Comparison of ENCODE assay signal across 1 cellular context in the genomic region with DNA sequence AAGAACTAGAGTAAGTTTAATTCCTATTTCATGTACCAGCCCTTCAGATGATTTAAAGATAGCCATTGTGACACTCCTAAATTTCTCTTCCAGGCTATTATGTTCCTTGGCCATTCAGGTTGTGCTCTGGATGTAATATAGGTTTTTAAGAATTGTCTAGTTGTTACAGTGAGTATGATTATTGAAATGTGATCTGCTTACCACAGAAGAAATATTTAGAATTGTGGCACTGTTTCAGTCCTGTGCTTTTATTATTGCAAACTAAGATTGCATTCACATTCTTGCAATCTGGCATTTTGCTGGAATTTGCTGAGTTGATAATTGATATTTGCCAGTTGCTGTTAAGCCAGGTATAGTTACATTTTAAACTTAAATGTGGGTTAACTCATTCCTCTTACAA.
TF ChIP-seq lines count a peak whose summit lies in the region.

No MANE protein-coding gene starts in this region.

TF ChIP-seq in K562, 482 proteins besides CTCF, POLR2A, EP300 and RAD21:
- TF ChIP-seq SUPT5H (IDR thresholded peaks at IDR 0.05) (0 out of 2 replicates have a peak, but pooled peaks have one; percentile 25), ZNF444 (CRISPR knock-in tag; IDR thresholded peaks at IDR 0.05) (no peak), ZNF316 (IDR thresholded peaks at IDR 0.05) (peak; percentile 59), HIVEP1 (CRISPR knock-in tag; IDR thresholded peaks at IDR 0.05) (no peak)
- TF ChIP-seq, protein P1, sequence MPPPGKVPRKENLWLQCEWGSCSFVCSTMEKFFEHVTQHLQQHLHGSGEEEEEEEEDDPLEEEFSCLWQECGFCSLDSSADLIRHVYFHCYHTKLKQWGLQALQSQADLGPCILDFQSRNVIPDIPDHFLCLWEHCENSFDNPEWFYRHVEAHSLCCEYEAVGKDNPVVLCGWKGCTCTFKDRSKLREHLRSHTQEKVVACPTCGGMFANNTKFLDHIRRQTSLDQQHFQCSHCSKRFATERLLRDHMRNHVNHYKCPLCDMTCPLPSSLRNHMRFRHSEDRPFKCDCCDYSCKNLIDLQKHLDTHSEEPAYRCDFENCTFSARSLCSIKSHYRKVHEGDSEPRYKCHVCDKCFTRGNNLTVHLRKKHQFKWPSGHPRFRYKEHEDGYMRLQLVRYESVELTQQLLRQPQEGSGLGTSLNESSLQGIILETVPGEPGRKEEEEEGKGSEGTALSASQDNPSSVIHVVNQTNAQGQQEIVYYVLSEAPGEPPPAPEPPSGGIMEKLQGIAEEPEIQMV (tag; conservative IDR thresholded peaks at IDR 0.05; ENCODE audit: low read depth), result no peak
